ENCODE assay signal across 20 cellular contexts in the genomic region with DNA sequence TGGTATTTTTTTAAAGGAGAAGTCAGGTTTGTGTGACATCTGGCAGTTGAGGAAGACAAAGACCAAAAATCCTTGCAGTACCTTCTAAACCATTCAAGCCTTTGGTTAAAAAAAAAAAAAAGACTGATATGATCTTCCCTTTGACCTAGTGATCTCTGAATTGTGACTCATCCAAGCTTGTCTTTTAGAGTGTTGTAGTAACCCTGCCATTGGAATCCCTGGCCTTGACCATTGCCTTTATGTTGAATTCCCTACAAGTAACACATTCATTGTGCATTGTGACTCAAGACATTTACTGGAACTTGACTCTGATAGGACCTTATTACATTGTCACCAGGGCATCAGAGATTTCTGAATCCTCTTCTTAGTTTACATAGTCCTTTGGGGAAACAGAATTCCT.
"Had no signal": no experiment of that assay in that cellular context is flagged by ENCODE, and none has a peak within 500 bp of the region (broad histone marks: within the 10 kb centered on the region; RNA-seq: fewer than 3 reads in every experiment).

No MANE protein-coding gene starts in this region.

- DNase-seq: effector memory CD8-positive, alpha-beta T cell; esophagus squamous epithelium; foreskin fibroblast; glutamatergic neuron; left colon; left ventricle myocardium superior; naive thymus-derived CD4-positive, alpha-beta T cell; nephron progenitor cell; psoas muscle; retina; spleen; stimulated activated CD4-positive, alpha-beta T cell treated with anti-CD3 and anti-CD28 coated beads, Interleukin-15, amount 100 ng/mL, for 24 hours; stimulated activated CD4-positive, alpha-beta T cell treated with anti-CD3 and anti-CD28 coated beads, Interleukin-1b, Interleukin-23, amount 100 ng/mL, for 48 hours; stimulated activated CD4-positive, alpha-beta T cell treated with anti-CD3 and anti-CD28 coated beads, Interleukin-4, amount 100 ng/mL, for 24 hours; stimulated activated naive B cell treated with anti-CD40 and anti-IgM and Interleukin-4, amounts not matched to agents 10 μg/mL and 1 μg/mL and 100 μg/mL, for 72 hours; stomach; substantia nigra; transverse colon had no signal

- ATAC-seq: effector memory CD8-positive, alpha-beta T cell; gastroesophageal sphincter; left colon; left ventricle myocardium superior; naive thymus-derived CD4-positive, alpha-beta T cell; psoas muscle; sciatic nerve; stimulated activated naive B cell treated with anti-CD40 and anti-IgM and Interleukin-4, amounts not matched to agents 10 μg/mL and 1 μg/mL and 100 μg/mL, for 72 hours had no signal
